In the genomic region with DNA sequence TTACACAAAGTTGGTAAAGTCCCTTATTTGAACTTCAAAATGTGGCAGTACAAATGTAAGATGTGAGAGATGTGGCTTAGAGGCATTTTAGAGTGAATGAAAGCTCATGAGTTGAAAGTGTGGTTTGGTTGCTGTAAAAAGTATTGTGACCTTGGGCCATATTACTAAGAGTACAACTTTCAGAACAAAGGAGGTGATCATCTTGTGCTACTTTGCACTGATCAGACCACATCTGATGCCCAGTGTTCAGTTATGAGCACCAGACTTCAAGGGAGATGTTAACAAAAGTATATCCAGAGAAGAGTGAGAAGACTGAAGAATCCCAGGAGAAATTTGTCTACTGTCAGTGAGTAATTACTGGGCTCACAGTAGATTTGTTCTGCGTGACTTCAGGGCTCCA, we compare ENCODE assay signal across 22 cellular contexts. TPM values are rescaled to one million over a fixed set of nuclear protein-coding genes. Genes with fewer than 3 reads are reported as not detected.
"Had no signal": no experiment of that assay in that cellular context is flagged by ENCODE, and none has a peak within 500 bp of the region (broad histone marks: within the 10 kb centered on the region; RNA-seq: fewer than 3 reads in every experiment).

No MANE protein-coding gene starts in this region.

- H3K9me3 ChIP-seq: MG63, SJSA1 had no signal

- DNase-seq: Karpas-422, KG1, MG63, NCI-H1092, NCI-H1105 treated with DMSO at 0.1 percent for 48 hours, NCI-H1417 treated with DMSO at 0.1 percent for 48 hours, NCI-H146, NCI-H1694 treated with DMSO at 0.1 percent for 48 hours, NCI-H1930, NCI-H2081, NCI-H2107, NCI-H2227 treated with DMSO at 0.1 percent for 48 hours, NCI-H524, NCI-H526 treated with DMSO at 0.1 percent for 48 hours, NCI-H748 treated with DMSO at 0.1 percent for 48 hours, Right ventricle myocardium superior, RPMI8226, SIG-M5 had no signal

- H3K4me1 ChIP-seq: SJSA1 had no signal

- H3K27ac ChIP-seq: SJSA1, SK-N-MC had no signal

- FAIRE-seq: RCC 7860 had no signal

- H3K36me3 ChIP-seq: MG63, SJSA1 had no signal

- H3K4me3 ChIP-seq: MG63, SJSA1, SK-N-MC had no signal

- H3K27me3 ChIP-seq: MG63, SJSA1 had no signal

RNA-seq across cellular contexts. Expression of a gene that starts 30.2 kb away (rescaled TPM):
- total RNA-seq: SJSA1 had no signal

RNA-seq across cellular contexts. Expression of a gene that starts 48.2 kb away (rescaled TPM):
- total RNA-seq: NCI-H460, Right ventricle myocardium superior, SJSA1 had no signal

RNA-seq across cellular contexts. Expression of a gene that starts 56.4 kb away (rescaled TPM):
- total RNA-seq: SJSA1 had no signal
